28 cellular contexts compared by ENCODE assay signal in the genomic region with DNA sequence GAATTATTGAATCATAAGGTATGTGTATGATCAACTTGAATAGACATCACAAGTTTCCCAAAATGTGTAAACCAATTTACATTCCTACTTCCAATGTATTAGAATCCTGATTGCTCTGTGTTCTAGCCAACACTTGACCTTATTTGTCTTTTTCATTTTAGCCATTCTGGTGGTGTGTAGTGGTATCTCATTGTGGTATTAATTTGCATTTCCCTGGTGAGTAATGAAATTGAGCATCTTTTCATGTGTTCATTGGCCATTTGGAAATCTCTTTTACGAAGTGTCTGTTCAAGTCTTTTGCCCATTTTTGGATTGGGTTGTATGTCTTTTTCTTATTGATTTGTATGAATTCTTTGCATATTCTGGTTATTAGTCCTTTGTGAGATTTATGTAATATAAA.
"Had no signal": no experiment of that assay in that cellular context is flagged by ENCODE, and none has a peak within 500 bp of the region (broad histone marks: within the 10 kb centered on the region; RNA-seq: fewer than 3 reads in every experiment).

No MANE protein-coding gene starts in this region.

- ATAC-seq: esophagus mucosa; foreskin keratinocyte; natural killer cell treated with Interleukin-12 subunit alpha and Interleukin-12 subunit beta and Interleukin-15 and Interleukin-18, amount 100 ng/mL, for 72 hours; stimulated activated naive B cell treated with anti-CD40 and anti-IgM and Interleukin-4, amounts not matched to agents 10 μg/mL and 1 μg/mL and 100 μg/mL, for 72 hours had no signal

- H3K9me3 ChIP-seq: neutrophil, stomach, thyroid gland, upper lobe of left lung, vagina had no signal

- H3K4me3 ChIP-seq: left ventricle myocardium inferior, lung, smooth muscle cell, stomach, thyroid gland, upper lobe of left lung, vagina had no signal

- H3K27me3 ChIP-seq: foreskin keratinocyte, neutrophil, stomach, thyroid gland, upper lobe of left lung, vagina had no signal

- H3K9me3 Mint-ChIP-seq: natural killer cell treated with Interleukin-12 subunit alpha and Interleukin-12 subunit beta and Interleukin-15 and Interleukin-18, amount 100 ng/mL, for 72 hours had no signal

- H3K4me3 Mint-ChIP-seq: activated T-helper 1 cell treated with anti-CD3 and anti-CD28 coated beads, Interleukin-12 subunit alpha, Interleukin-12 subunit beta, Interleukin-2, Interleukin-4 antibody, amounts not matched to agents 30 ng/mL and 10 ng/mL and 1 ng/mL, durations not matched to agents 14 hours and 24 hours and 36 hours; natural killer cell treated with Interleukin-12 subunit alpha and Interleukin-12 subunit beta and Interleukin-15 and Interleukin-18, amount 100 ng/mL, for 72 hours; stimulated activated naive B cell treated with anti-CD40 and anti-IgM and Interleukin-4, amounts not matched to agents 10 μg/mL and 1 μg/mL and 100 μg/mL, for 72 hours had no signal

- H3K27me3 Mint-ChIP-seq: natural killer cell treated with Interleukin-12 subunit alpha and Interleukin-12 subunit beta and Interleukin-15 and Interleukin-18, amount 100 ng/mL, for 72 hours; stimulated activated naive B cell treated with anti-CD40 and anti-IgM and Interleukin-4, amounts not matched to agents 10 μg/mL and 1 μg/mL and 100 μg/mL, for 72 hours had no signal

- H3K27ac Mint-ChIP-seq: activated T-helper 1 cell treated with anti-CD3 and anti-CD28 coated beads, Interleukin-12 subunit alpha, Interleukin-12 subunit beta, Interleukin-2, Interleukin-4 antibody, amounts not matched to agents 30 ng/mL and 10 ng/mL and 1 ng/mL, durations not matched to agents 14 hours and 24 hours and 36 hours; stimulated activated naive B cell treated with anti-CD40 and anti-IgM and Interleukin-4, amounts not matched to agents 10 μg/mL and 1 μg/mL and 100 μg/mL, for 72 hours had no signal

- H3K36me3 ChIP-seq: left ventricle myocardium inferior, neutrophil, stomach, thyroid gland, vagina had no signal

- FAIRE-seq: astrocyte, TTC549 had no signal

- DNase-seq: activated CD4-positive, alpha-beta T cell treated with anti-CD3 and anti-CD28 coated beads for 1 hour; activated CD4-positive, alpha-beta T cell treated with anti-CD3 and anti-CD28 coated beads, Interleukin-2, amount 50 U/mL, for 1 hour; activated CD8-positive, alpha-beta memory T cell treated with anti-CD3 and anti-CD28 coated beads for 24 hours; activated gamma-delta T cell; activated naive CD4-positive, alpha-beta T cell treated with anti-CD3 and anti-CD28 coated beads, Interleukin-2, amount 50 U/mL, for 16 hours; activated T-cell treated with anti-CD3 and anti-CD28 coated beads, Interleukin-2, amount 50 U/mL, for 1 hour; amniotic stem cell; caudate nucleus; foreskin keratinocyte; islet precursor cell; left ventricle myocardium inferior; mesendoderm; retina; stimulated activated CD4-positive, alpha-beta T cell treated with anti-CD3 and anti-CD28 coated beads, Interleukin-1b, Interleukin-23, amount 100 ng/mL, for 48 hours; stimulated activated naive B cell treated with anti-CD40 and anti-IgM and Interleukin-4, amounts not matched to agents 10 μg/mL and 1 μg/mL and 100 μg/mL, for 72 hours; stomach; T-helper 9 cell; thyroid gland; upper lobe of left lung had no signal

- H3K27ac ChIP-seq: foreskin keratinocyte, left ventricle myocardium inferior, neutrophil, thyroid gland, upper lobe of left lung, vagina had no signal
